8 cellular contexts compared by ENCODE assay signal in the genomic region with DNA sequence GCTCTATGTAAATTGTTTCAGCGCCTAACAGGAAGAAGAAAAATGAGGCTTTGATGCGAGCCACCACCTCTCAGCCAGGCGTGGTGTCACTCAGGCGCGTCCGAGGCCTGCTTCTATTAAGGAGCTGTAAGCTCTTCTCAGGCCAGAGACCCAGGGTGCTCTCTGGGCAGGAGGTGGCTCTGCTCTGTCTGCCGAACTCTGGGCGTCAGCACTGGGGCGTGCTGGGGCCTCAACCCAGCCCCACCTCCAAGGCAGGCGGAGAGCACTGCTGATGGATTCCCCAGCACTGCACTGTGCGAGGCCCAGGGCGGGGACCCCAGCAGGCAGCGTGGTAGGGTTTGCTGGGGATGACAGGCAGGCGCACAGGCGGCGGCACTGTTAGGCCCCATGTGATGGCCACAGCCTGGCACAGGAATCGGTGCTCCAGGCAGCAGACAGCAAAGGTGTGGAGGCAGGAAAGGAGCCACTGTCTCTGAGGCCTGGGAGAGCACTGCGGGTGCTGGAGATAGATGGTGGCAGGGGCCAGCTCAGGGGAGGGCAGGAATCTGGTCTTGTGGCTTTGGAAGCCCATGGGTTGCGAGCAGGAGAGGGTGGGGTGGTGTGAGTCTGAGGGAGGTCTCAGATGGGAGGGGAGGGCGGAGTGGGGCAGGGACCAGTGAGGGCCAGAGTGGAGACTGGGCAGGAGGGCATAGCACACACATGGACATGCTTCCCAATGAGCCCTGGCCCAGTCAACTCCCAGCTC.
DNase-seq lines count a peak whose midpoint lies in the region; ATAC-seq, FAIRE-seq and TF ChIP-seq lines count a peak whose summit lies in the region.

No MANE protein-coding gene starts in this region.

- no peak for TF ChIP-seq RAD21 in HepG2 (CRISPR knock-in tag; IDR thresholded peaks at IDR 0.05)

- H3K27me3 ChIP-seq in HepG2 (ENCODE audit: control insufficient read depth in 1 of 2, insufficient read depth in 2 of 2, low read length in 2 of 2), result no peaks in the 10 kb centered on the region
- H3K27me3 ChIP-seq in right lobe of liver, result no peaks in the 10 kb centered on the region
- no peaks in the 10 kb centered on the region for H3K27me3 ChIP-seq in lower lobe of right lung (ENCODE audit: low read depth)

- no peak for DNase-seq in HepG2 (ENCODE audit: low spot score)
- no peak for DNase-seq in right lobe of liver
- peak; percentile 79 for DNase-seq in germinal center (ENCODE audit: low spot score)
- DNase-seq in cortex of kidney (lab: John Stamatoyannopoulos, UW), result no peak
- DNase-seq in lower lobe of right lung, result no peak

- no peak for FAIRE-seq in HepG2 (lab: Jason Lieb, UNC)

- POLR2A ChIA-PET in HepG2 (lab: Yijun Ruan, JAX), result no interaction called here

- H3K4me3 ChIP-seq in HepG2 (replicated peaks in 1 of 3; ENCODE audit: insufficient read depth in 1 of 3, low read depth in 2 of 3, low read length in 3 of 3) (no peak overlapping the region), right lobe of liver (no peak overlapping the region), urinary bladder (ENCODE audit: low read depth, low read length) (no peak overlapping the region), lower lobe of right lung (no peak overlapping the region)

- CTCF ChIA-PET in HepG2 (lab: Yijun Ruan, JAX; ENCODE audit: low intra/inter-chr PET ratio, low total read pairs), result no interaction called here

- BruUV-seq in HepG2 (replicated peaks; lab: Mats Ljungman, UMichigan), result no TSS peak

- no peak overlapping the region for H2AFZ ChIP-seq in HepG2 (ENCODE audit: low read length)

- H3K9me3 ChIP-seq in HepG2 (ENCODE audit: low read length) (no peaks in the 10 kb centered on the region), right lobe of liver (no peaks in the 10 kb centered on the region), lower lobe of right lung (no peaks in the 10 kb centered on the region)

- H3K36me3 ChIP-seq in HepG2 (replicated peaks in 1 of 2; ENCODE audit: control insufficient read depth in 1 of 2, insufficient read depth in 2 of 2, low read length in 2 of 2), result peaks cover 0 to 11% of the 10 kb centered on the region in 2 experiments; a peak in 3 of 5 replicates
- H3K36me3 ChIP-seq in right lobe of liver, result no peaks in the 10 kb centered on the region
- H3K36me3 ChIP-seq in urinary bladder (ENCODE audit: insufficient read depth), result no peaks in the 10 kb centered on the region
- peaks cover 6% of the 10 kb centered on the region for H3K36me3 ChIP-seq in lower lobe of right lung

- intact Hi-C loops in HepG2 (cut with micrococcal nuclease; ENCODE audit: unreplicated experiment) (no loop called here), right lobe of liver (cut with DNase I) (no loop called here), lower lobe of right lung (cut with DNase I) (no loop called here)

- ATAC-seq in HepG2 (no peak), right lobe of liver (no peak), HG03521 (IDR thresholded peaks at IDR 0.05; ENCODE audit: unreplicated experiment) (peak; percentile 56), GM19452 (IDR thresholded peaks at IDR 0.05; ENCODE audit: unreplicated experiment) (no peak), lower lobe of right lung (no peak)

- 97% methylated on average over 17 of the region's 20 CpGs for WGBS in HepG2 (ENCODE audit: low lambda C conversion rate)
- 75% methylated on average over 1 of the region's 20 CpGs for WGBS in right lobe of liver (ENCODE audit: insufficient coverage, low coverage, low lambda C conversion rate, missing lambda C conversion rate)
- WGBS in urinary bladder, result 59% methylated on average over 20 of the region's 20 CpGs

- H3K4me2 ChIP-seq in HepG2 (ENCODE audit: low read depth, low read length), result no peak overlapping the region

- H3K79me2 ChIP-seq in HepG2 (ENCODE audit: insufficient read depth, low read length), result no peaks in the 10 kb centered on the region

- TF ChIP-seq EP300 in HepG2 (IDR thresholded peaks at IDR 0.05; ENCODE audit: low read depth in 2 of 2, low read length in 2 of 2) (no peak), HepG2 (CRISPR knock-in tag; IDR thresholded peaks at IDR 0.05; ENCODE audit: borderline replicate concordance) (no peak)

- TF ChIP-seq CTCF in HepG2 (CRISPR knock-in tag; IDR thresholded peaks at IDR 0.05) (no peak), right lobe of liver (IDR thresholded peaks at IDR 0.05) (no peak), lower lobe of right lung (IDR thresholded peaks at IDR 0.05) (no peak)

- H4K20me1 ChIP-seq in HepG2 (ENCODE audit: insufficient read depth, low read length), result peaks cover 11% of the 10 kb centered on the region; the same call in 1 of the 2 replicates

- H3K4me1 ChIP-seq in HepG2 (ENCODE audit: insufficient read depth, low read length) (peaks cover 23% of the 10 kb centered on the region), right lobe of liver (no peaks in the 10 kb centered on the region), urinary bladder (ENCODE audit: insufficient read depth) (no peaks in the 10 kb centered on the region), lower lobe of right lung (peaks cover 21% of the 10 kb centered on the region)

- no peak for TF ChIP-seq POLR2A in HepG2 (IDR thresholded peaks at IDR 0.05; ENCODE audit: insufficient read depth in 1 of 2, low read depth in 2 of 2, low read length in 2 of 2)
- no peak for TF ChIP-seq POLR2A in right lobe of liver (IDR thresholded peaks at IDR 0.05)

- no peak overlapping the region for H3K27ac ChIP-seq in HepG2 (ENCODE audit: extremely low read length, insufficient read depth, low read length)
- no peak overlapping the region for H3K27ac ChIP-seq in right lobe of liver
- H3K27ac ChIP-seq in urinary bladder (ENCODE audit: low read depth), result peak overlapping the region; percentile 27
- H3K27ac ChIP-seq in lower lobe of right lung, result no peak overlapping the region

- in situ Hi-C loops in HepG2 (cut with HindIII; ENCODE audit: extremely low pct_ligation_motif_present, low pct_unique_long_range_greater_than_20kb), result no loop called here

- no peak overlapping the region for H3K9ac ChIP-seq in HepG2 (ENCODE audit: insufficient read depth, low read depth, low read length)

TF ChIP-seq in HepG2, 621 proteins besides CTCF, POLR2A, EP300 and RAD21:
- TF ChIP-seq AGO2 (optimal IDR thresholded peaks at IDR 0.05; ENCODE audit: low read depth, low read length) (peak; percentile 58), ZNF484 (CRISPR knock-in tag; IDR thresholded peaks at IDR 0.05; ENCODE audit: borderline replicate concordance, low read depth) (no peak)
